Comparison of ENCODE assay signal across 7 cellular contexts in the genomic region with DNA sequence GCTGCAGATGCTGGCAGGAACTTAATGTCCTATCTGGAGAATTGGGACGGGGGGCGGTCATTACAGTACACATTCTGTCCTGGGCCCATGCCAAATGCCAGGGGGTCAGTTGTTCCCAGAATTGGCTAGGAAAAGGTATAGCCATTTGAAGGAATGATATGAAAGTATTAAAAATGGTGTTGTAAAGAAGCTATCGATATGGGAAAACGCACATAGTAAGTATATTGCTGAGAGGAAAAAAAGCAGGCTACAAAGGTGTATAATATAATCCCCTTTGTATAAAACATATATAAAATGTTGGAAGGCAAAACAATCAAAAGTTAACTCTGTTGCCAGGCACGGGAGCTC. TPM values are rescaled to one million over a fixed set of nuclear protein-coding genes. Genes with fewer than 3 reads are reported as not detected.
DNase-seq lines count a peak whose midpoint lies in the region; ATAC-seq and TF ChIP-seq lines count a peak whose summit lies in the region.

No MANE protein-coding gene starts in this region.

- peak overlapping the region; percentile 86 for H3K27ac Mint-ChIP-seq in activated CD4-positive, alpha-beta memory T cell treated with anti-CD3 and anti-CD28 coated beads, Interleukin-2, amount 10 ng/mL, durations not matched to agents 7 days and 5 days
- H3K27ac Mint-ChIP-seq in stimulated activated naive B cell treated with anti-CD40 and anti-IgM and Interleukin-4, amounts not matched to agents 10 μg/mL and 1 μg/mL and 100 μg/mL, for 72 hours, result peak overlapping the region; percentile 25

- H3K4me3 ChIP-seq in HL-60 (replicated peaks; ENCODE audit: insufficient read depth, low read length) (peak overlapping the region; percentile 64), iPS-18c (ENCODE audit: insufficient read depth, low read depth, low read length) (peak overlapping the region; percentile 85)

- CTCF ChIA-PET in activated CD4-positive, alpha-beta memory T cell treated with anti-CD3 and anti-CD28 coated beads, Interleukin-2, amount 10 ng/mL, durations not matched to agents 7 days and 5 days (lab: Charles Lee), result interaction anchor here (0.6 to 12.1 kb wide), 12 partner anchors 9 to 238 kb away, joined by 3 to 223 read pairs (median 6); a partner anchor contains a TSS

- DNase-seq in HL-60 (ENCODE audit: low read depth in 1 of 2, low spot score in 1 of 2) (no peak), HUDEP-2 (lab: John Stamatoyannopoulos, UW; ENCODE audit: unreplicated experiment in 76 of 76) (no peak), GDM1 (lab: John Stamatoyannopoulos, UW) (no peak)
- no peak for DNase-seq in activated CD4-positive, alpha-beta memory T cell treated with anti-CD3 and anti-CD28 coated beads, Interleukin-2, amount 10 ng/mL, durations not matched to agents 7 days and 5 days
- DNase-seq in stimulated activated naive B cell treated with anti-CD40 and anti-IgM and Interleukin-4, amounts not matched to agents 10 μg/mL and 1 μg/mL and 100 μg/mL, for 72 hours, result no peak

- H3K27me3 ChIP-seq in HL-60 (ENCODE audit: insufficient read depth, poor library complexity, severe bottlenecking), result no peaks in the 10 kb centered on the region

- no peak for TF ChIP-seq CTCF in HL-60 (IDR thresholded peaks at IDR 0.05; ENCODE audit: insufficient read depth, low read length)

- peaks cover 61% of the 10 kb centered on the region for H3K4me1 Mint-ChIP-seq in activated CD4-positive, alpha-beta memory T cell treated with anti-CD3 and anti-CD28 coated beads, Interleukin-2, amount 10 ng/mL, durations not matched to agents 7 days and 5 days
- peaks cover 40 to 62% of the 10 kb centered on the region in 2 donors for H3K4me1 Mint-ChIP-seq in stimulated activated naive B cell treated with anti-CD40 and anti-IgM and Interleukin-4, amounts not matched to agents 10 μg/mL and 1 μg/mL and 100 μg/mL, for 72 hours

- H3K9me3 ChIP-seq in iPS-18c (ENCODE audit: control insufficient read depth, insufficient read depth, low read length), result no peaks in the 10 kb centered on the region

- no peak for ATAC-seq in stimulated activated naive B cell treated with anti-CD40 and anti-IgM and Interleukin-4, amounts not matched to agents 10 μg/mL and 1 μg/mL and 100 μg/mL, for 72 hours (replicated peaks)
- no peak for ATAC-seq in HG03354 (IDR thresholded peaks at IDR 0.05; ENCODE audit: poor library complexity, severe bottlenecking, unreplicated experiment)

- H3K27me3 Mint-ChIP-seq in activated CD4-positive, alpha-beta memory T cell treated with anti-CD3 and anti-CD28 coated beads, Interleukin-2, amount 10 ng/mL, durations not matched to agents 7 days and 5 days, result no peaks in the 10 kb centered on the region
- H3K27me3 Mint-ChIP-seq in stimulated activated naive B cell treated with anti-CD40 and anti-IgM and Interleukin-4, amounts not matched to agents 10 μg/mL and 1 μg/mL and 100 μg/mL, for 72 hours, result no peaks in the 10 kb centered on the region

- POLR2A ChIA-PET in activated CD4-positive, alpha-beta memory T cell treated with anti-CD3 and anti-CD28 coated beads, Interleukin-2, amount 10 ng/mL, durations not matched to agents 7 days and 5 days (lab: Charles Lee), result interaction anchor here (1.1 to 11.8 kb wide), 16 partner anchors 8 to 586 kb away, joined by 3 to 257 read pairs (median 8); a partner anchor contains a TSS

- peaks cover 9% of the 10 kb centered on the region for H3K9me3 Mint-ChIP-seq in activated CD4-positive, alpha-beta memory T cell treated with anti-CD3 and anti-CD28 coated beads, Interleukin-2, amount 10 ng/mL, durations not matched to agents 7 days and 5 days
- peaks cover 0 to 2% of the 10 kb centered on the region in 2 donors for H3K9me3 Mint-ChIP-seq in stimulated activated naive B cell treated with anti-CD40 and anti-IgM and Interleukin-4, amounts not matched to agents 10 μg/mL and 1 μg/mL and 100 μg/mL, for 72 hours

- H3K36me3 Mint-ChIP-seq in activated CD4-positive, alpha-beta memory T cell treated with anti-CD3 and anti-CD28 coated beads, Interleukin-2, amount 10 ng/mL, durations not matched to agents 7 days and 5 days (ENCODE audit: low read depth), result peaks cover 33% of the 10 kb centered on the region
- H3K36me3 Mint-ChIP-seq in stimulated activated naive B cell treated with anti-CD40 and anti-IgM and Interleukin-4, amounts not matched to agents 10 μg/mL and 1 μg/mL and 100 μg/mL, for 72 hours, result peaks cover 11 to 17% of the 10 kb centered on the region in 2 donors

- H3K4me3 Mint-ChIP-seq in activated CD4-positive, alpha-beta memory T cell treated with anti-CD3 and anti-CD28 coated beads, Interleukin-2, amount 10 ng/mL, durations not matched to agents 7 days and 5 days, result peak overlapping the region; percentile 80
- peak overlapping the region; percentile 85 to 87 for H3K4me3 Mint-ChIP-seq in stimulated activated naive B cell treated with anti-CD40 and anti-IgM and Interleukin-4, amounts not matched to agents 10 μg/mL and 1 μg/mL and 100 μg/mL, for 72 hours

- peak overlapping the region; percentile 74 for H3K27ac ChIP-seq in HL-60 (replicated peaks)

RNA-seq across cellular contexts. Expression of a gene that starts 0.5 kb away (rescaled TPM):
- 10 to 100 TPM; 19.1 to 19.9 TPM for total RNA-seq in activated CD4-positive, alpha-beta memory T cell treated with anti-CD3 and anti-CD28 coated beads, Interleukin-2, amount 10 ng/mL, durations not matched to agents 7 days and 5 days

RNA-seq across cellular contexts. Expression of a gene that starts 7.4 kb away (rescaled TPM):
- total RNA-seq in activated CD4-positive, alpha-beta memory T cell treated with anti-CD3 and anti-CD28 coated beads, Interleukin-2, amount 10 ng/mL, durations not matched to agents 7 days and 5 days, result 10 to 100 TPM; 36.6 to 37.7 TPM

RNA-seq across cellular contexts. Expression of a gene that starts 7.6 kb away (rescaled TPM):
- over 10,000 TPM in 1 of 2 experiments, 1,000 to 10,000 TPM in 1; 9,885 to 10,678 TPM for total RNA-seq in activated CD4-positive, alpha-beta memory T cell treated with anti-CD3 and anti-CD28 coated beads, Interleukin-2, amount 10 ng/mL, durations not matched to agents 7 days and 5 days

RNA-seq across cellular contexts. Expression of a gene that starts 8.3 kb away (rescaled TPM):
- total RNA-seq in activated CD4-positive, alpha-beta memory T cell treated with anti-CD3 and anti-CD28 coated beads, Interleukin-2, amount 10 ng/mL, durations not matched to agents 7 days and 5 days, result 1 to 10 TPM; 1.1 to 1.2 TPM

RNA-seq across cellular contexts. Expression of a gene that starts 14.7 kb away (rescaled TPM):
- total RNA-seq in activated CD4-positive, alpha-beta memory T cell treated with anti-CD3 and anti-CD28 coated beads, Interleukin-2, amount 10 ng/mL, durations not matched to agents 7 days and 5 days, result 100 to 1,000 TPM; 210 to 214 TPM
